Comparison of ENCODE assay signal across 25 cellular contexts in the genomic region with DNA sequence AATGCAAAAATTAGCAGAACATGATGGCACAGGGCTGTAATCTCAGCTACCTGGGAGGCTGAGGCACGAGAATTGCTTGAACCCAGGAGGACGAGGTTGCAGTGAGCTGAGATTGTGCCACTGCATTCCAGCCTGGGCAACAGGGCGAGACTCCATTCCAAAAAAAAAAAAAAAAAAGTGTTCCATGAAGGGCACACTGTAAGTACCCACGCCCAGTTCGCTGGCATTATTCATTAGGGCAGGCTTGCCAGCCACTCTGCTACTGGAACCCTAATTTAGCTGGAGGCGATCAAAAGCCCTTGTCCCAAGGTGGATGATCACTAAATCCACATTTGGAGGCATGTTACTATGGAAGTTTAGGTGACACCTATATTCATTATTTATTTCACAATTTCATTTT. TPM values are rescaled to one million over a fixed set of nuclear protein-coding genes. Genes with fewer than 3 reads are reported as not detected.
A peak's percentile ranks its signal among the peaks of the same experiment; 100 is the strongest.
DNase-seq lines count a peak whose midpoint lies in the region; ATAC-seq, FAIRE-seq and TF ChIP-seq lines count a peak whose summit lies in the region.
"Had no signal": no experiment of that assay in that cellular context is flagged by ENCODE, and none has a peak within 500 bp of the region (broad histone marks: within the 10 kb centered on the region; RNA-seq: fewer than 3 reads in every experiment).

No MANE protein-coding gene starts in this region.

- H3K4me2 ChIP-seq in Karpas-422 (ENCODE audit: low read depth, low read length, poor library complexity, severe bottlenecking) (no peak overlapping the region), GM23338 (no peak overlapping the region)
- H3K4me2 ChIP-seq: BLaER1 had no signal

- no peaks in the 10 kb centered on the region for H3K9me3 Mint-ChIP-seq in GM23338
- H3K9me3 Mint-ChIP-seq: CD8-positive, alpha-beta T cell; H9 had no signal

- DNase-seq in Right ventricle myocardium inferior (ENCODE audit: missing footprints) (peak; percentile 8), heart left ventricle (no peak), Karpas-422 (peak; percentile 9), left lobe of liver (ENCODE audit: low spot score) (no peak), thyroid gland (peak; percentile 54 to 68), urothelium cell line (ENCODE audit: low spot score) (no peak), DMS 273 treated with DMSO at 0.1 percent for 48 hours (lab: John Stamatoyannopoulos, UW) (no peak), GM23338 (ENCODE audit: low spot score) (no peak)
- DNase-seq: Caco-2; CD4-positive, CD25-positive, alpha-beta regulatory T cell; CD8-positive, alpha-beta T cell; DMS79; EL; GDM1; GM23248; H9 had no signal

- H3K27ac Mint-ChIP-seq in GM23338, result no peak overlapping the region
- H3K27ac Mint-ChIP-seq: B cell; CD8-positive, alpha-beta T cell; H9 had no signal

- peaks cover 6% of the 10 kb centered on the region for H3K27me3 Mint-ChIP-seq in GM23338 (ENCODE audit: insufficient read depth, low read depth, poor library complexity)
- H3K27me3 Mint-ChIP-seq: B cell; CD4-positive, CD25-positive, alpha-beta regulatory T cell had no signal

- H3K9ac ChIP-seq in Karpas-422 (ENCODE audit: low read length), result no peak overlapping the region
- H3K9ac ChIP-seq: BLaER1, GM23248 had no signal

- H3K4me3 ChIP-seq in heart left ventricle (no peak overlapping the region), Karpas-422 (ENCODE audit: low read length) (no peak overlapping the region), thyroid gland (replicated peaks in 1 of 3) (no peak overlapping the region), GM23338 (no peak overlapping the region)
- H3K4me3 ChIP-seq: BLaER1, GM12878, GM23248 had no signal

- no peak overlapping the region for H2AFZ ChIP-seq in Karpas-422 (ENCODE audit: low read length)
- no peak overlapping the region for H2AFZ ChIP-seq in GM23338
- H2AFZ ChIP-seq: GM23248 had no signal

- H3K79me2 ChIP-seq in Karpas-422 (ENCODE audit: low read length), result peaks cover 60% of the 10 kb centered on the region
- H3K79me2 ChIP-seq in GM23338 (replicated peaks; ENCODE audit: insufficient read depth), result peaks cover 13% of the 10 kb centered on the region; the same call in 1 of the 2 replicates

- H3K36me3 ChIP-seq in heart left ventricle, result no peaks in the 10 kb centered on the region
- H3K36me3 ChIP-seq in Karpas-422 (ENCODE audit: insufficient read depth, low read length), result no peaks in the 10 kb centered on the region
- H3K36me3 ChIP-seq in thyroid gland, result no peaks in the 10 kb centered on the region
- 0 out of 2 replicates have a peak, but pooled peaks cover 4% of the 10 kb centered on the region for H3K36me3 ChIP-seq in GM23338 (ENCODE audit: insufficient read depth)

- intact Hi-C loops in Right ventricle myocardium inferior (cut with DNase I), result no loop called here
- intact Hi-C loops in heart left ventricle (cut with DNase I), result no loop called here
- intact Hi-C loops in thyroid gland (cut with DNase I), result no loop called here

- no peak overlapping the region for H3K4me3 Mint-ChIP-seq in GM23338
- H3K4me3 Mint-ChIP-seq: CD8-positive, alpha-beta T cell; H9 had no signal

- no peaks in the 10 kb centered on the region for H3K9me2 ChIP-seq in Karpas-422 (replicated peaks; ENCODE audit: insufficient read depth, low read length)
- H3K9me2 ChIP-seq in GM23338 (ENCODE audit: insufficient read depth), result no peaks in the 10 kb centered on the region

- H3K9me3 ChIP-seq in heart left ventricle (no peaks in the 10 kb centered on the region), Karpas-422 (ENCODE audit: low read length) (no peaks in the 10 kb centered on the region), thyroid gland (no peaks in the 10 kb centered on the region)
- H3K9me3 ChIP-seq: BLaER1, Caco-2 had no signal

- TF ChIP-seq CTCF in heart left ventricle (IDR thresholded peaks at IDR 0.05), result no peak
- no peak for TF ChIP-seq CTCF in thyroid gland (IDR thresholded peaks at IDR 0.05)
- no peak for TF ChIP-seq CTCF in GM23338 (conservative IDR thresholded peaks at IDR 0.05; ENCODE audit: low read depth in 2 of 2)

- peaks cover 5% of the 10 kb centered on the region for H3K4me1 Mint-ChIP-seq in GM23338

- H3K4me1 ChIP-seq in heart left ventricle (peaks cover 0 to 7% (median 4%) of the 10 kb centered on the region in 12 donors), Karpas-422 (ENCODE audit: low read length) (peaks cover 34% of the 10 kb centered on the region), thyroid gland (peaks cover 23 to 36% of the 10 kb centered on the region in 2 donors), GM23338 (ENCODE audit: insufficient read depth) (peaks cover 5% of the 10 kb centered on the region; the same call in 1 of the 2 replicates)

- no peak for FAIRE-seq in urothelium cell line (lab: Jason Lieb, UNC)
- FAIRE-seq: A204.1, GM12878, GM19239 had no signal

- H4K20me1 ChIP-seq in Karpas-422 (ENCODE audit: insufficient read depth, low read depth, low read length) (no peaks in the 10 kb centered on the region), GM23338 (replicated peaks; ENCODE audit: insufficient read depth) (no peaks in the 10 kb centered on the region; the same call in 1 of the 2 replicates)

- ATAC-seq in Right ventricle myocardium inferior, result no peak
- no peak for ATAC-seq in heart left ventricle
- peak; percentile 11 for ATAC-seq in left lobe of liver
- no peak for ATAC-seq in GM23338
- ATAC-seq: CD8-positive, alpha-beta T cell; GM12878; HCT116 had no signal

- no peak overlapping the region for H3K27ac ChIP-seq in heart left ventricle
- no peak overlapping the region for H3K27ac ChIP-seq in Karpas-422 (ENCODE audit: low read length)
- H3K27ac ChIP-seq in thyroid gland, result peak overlapping the region; percentile 5 to 61 (median 15)
- H3K27ac ChIP-seq in GM23338 (ENCODE audit: low read depth), result no peak overlapping the region
- H3K27ac ChIP-seq: 22Rv1, BLaER1, C4-2B, GM23248 had no signal

- 46 to 73% (median 61%) methylated on average over 5 to 6 of the region's 6 CpGs for WGBS in heart left ventricle, 4 donors
- WGBS in thyroid gland, 2 donors, result 27 to 41% methylated on average over 6 of the region's 6 CpGs

- TF ChIP-seq POLR2A in heart left ventricle (IDR thresholded peaks at IDR 0.05) (no peak), thyroid gland (IDR thresholded peaks at IDR 0.05) (no peak)

- H3K27me3 ChIP-seq in heart left ventricle (peaks cover 0 to 13% (median 1%) of the 10 kb centered on the region in 9 donors), Karpas-422 (ENCODE audit: low read length) (no peaks in the 10 kb centered on the region), thyroid gland (no peaks in the 10 kb centered on the region), GM23338 (ENCODE audit: insufficient read depth) (no peaks in the 10 kb centered on the region)

- H3F3A ChIP-seq in GM23338 (replicated peaks; ENCODE audit: low read depth), result no peaks in the 10 kb centered on the region

- no peaks in the 10 kb centered on the region; the same call in 2 of the 3 replicates for H3K36me3 Mint-ChIP-seq in GM23338 (ENCODE audit: low read depth)

TF ChIP-seq in GM23338, 12 proteins besides CTCF, POLR2A, EP300 and RAD21:
- no peak for TF ChIP-seq NANOG (IDR thresholded peaks at IDR 0.05; ENCODE audit: borderline replicate concordance)
- no peak for TF ChIP-seq EZH2 (IDR thresholded peaks at IDR 0.05; ENCODE audit: low read depth, unreplicated experiment)
- TF ChIP-seq ZNF114 (CRISPR knock-in tag; IDR thresholded peaks at IDR 0.05), result no peak
- TF ChIP-seq STAT1 (IDR thresholded peaks at IDR 0.05; ENCODE audit: unreplicated experiment), result no peak

RNA-seq across cellular contexts. Expression of a gene that starts 5.0 kb away (rescaled TPM):
- total RNA-seq in Right ventricle myocardium inferior, result 2.8 TPM
- total RNA-seq in heart left ventricle, result 1 to 10 TPM; 1.9 to 3.4 (median 2.7) TPM
- 1 to 10 TPM in 1 of 2 donors, under 1 TPM in 1; 0.99 to 1.5 TPM for polyA plus RNA-seq in heart left ventricle
- 17.7 and 18.1 TPM in 2 replicates for total RNA-seq in Karpas-422 (2014; rRNA removed; shearing (Covaris generic); ENCODE audit: low replicate concordance)
- total RNA-seq in left lobe of liver, result 4.5 TPM
- 1 to 10 TPM; 4.7 to 9.3 (median 6.1) TPM for total RNA-seq in thyroid gland
- 4.2 and 4.3 TPM in 2 replicates for total RNA-seq in GM23338 (2014; rRNA removed; shearing (Covaris generic))
- 6.2 and 8.9 TPM in 2 replicates for polyA plus RNA-seq in GM23338 (2016; fragmentation: Nextera tagmentation; extraction: Ambion mirVana)
- total RNA-seq: GM23248 had no signal
- polyA plus RNA-seq: AG04450, GM23248 had no signal

RNA-seq across cellular contexts. Expression of a gene that starts 39.1 kb away (rescaled TPM):
- total RNA-seq in Right ventricle myocardium inferior, result 0.24 TPM
- total RNA-seq in heart left ventricle, result 1 to 10 TPM in 1 of 9 donors, under 1 TPM in 5, not detected in 3; 0.19 to 1.3 (median 0.49) TPM
- polyA plus RNA-seq in heart left ventricle, result under 1 TPM; 0.04 to 0.12 TPM
- total RNA-seq in Karpas-422 (2014; rRNA removed; shearing (Covaris generic); ENCODE audit: low replicate concordance), result not detected in 2 replicates
- total RNA-seq in left lobe of liver, result 2.9 TPM
- total RNA-seq in thyroid gland, result 1 to 10 TPM in 1 of 4 donors, not detected in 3; 1.1 TPM
- total RNA-seq in GM23338 (2014; rRNA removed; shearing (Covaris generic)), result 0.28 TPM in 1 of 2 replicates, not detected in the other
- 0.11 TPM in 1 of 2 replicates, not detected in the other for polyA plus RNA-seq in GM23338 (2016; fragmentation: Nextera tagmentation; extraction: Ambion mirVana)
- total RNA-seq: CD4-positive, CD25-positive, alpha-beta regulatory T cell; CD8-positive, alpha-beta T cell; GM12878; GM23248 had no signal
- polyA plus RNA-seq: AG04450; CD4-positive, CD25-positive, alpha-beta regulatory T cell; GM12878 had no signal

Comparison
In these comparisons a context has a peak if more than half of its experiments do, and no peak if none do; other contexts are left out.
1. DNase-seq: peak in Right ventricle myocardium inferior (single experiment), Karpas-422 (single experiment) and thyroid gland (2 of 2); none in heart left ventricle (0 of 5), left lobe of liver (single experiment), urothelium cell line (single experiment), DMS 273 treated with DMSO at 0.1 percent for 48 hours (single experiment) and GM23338 (single experiment).
2. H3K27ac ChIP-seq: peak in thyroid gland (3 of 3); none in heart left ventricle (0 of 12), Karpas-422 (single experiment) and GM23338 (single experiment).